In genomic region chr1:160722726-160723125, GRCh38 we compare ENCODE assay signal across 21 cellular contexts. TPM values are rescaled to one million over a fixed set of nuclear protein-coding genes. Genes with fewer than 3 reads are reported as not detected.
DNase-seq lines count a peak whose midpoint lies in the region; ATAC-seq, FAIRE-seq and TF ChIP-seq lines count a peak whose summit lies in the region.
"Had no signal": no experiment of that assay in that cellular context is flagged by ENCODE, and none has a peak within 500 bp of the region (broad histone marks: within the 10 kb centered on the region; RNA-seq: fewer than 3 reads in every experiment).

No MANE protein-coding gene starts in this region.

- H3K79me2 ChIP-seq in GM12878 (ENCODE audit: control insufficient read depth, insufficient read depth, low read length) (no peaks in the 10 kb centered on the region; the same call in 1 of the 2 replicates), smooth muscle cell (ENCODE audit: low read depth) (no peaks in the 10 kb centered on the region)

- in situ Hi-C loops in GM12878 (cut with MboI) = no loop called here

- no peaks in the 10 kb centered on the region for H3K36me3 ChIP-seq in GM12878 (ENCODE audit: control insufficient read depth in 2 of 2, insufficient read depth in 2 of 2, low read length in 1 of 2)
- H3K36me3 ChIP-seq in smooth muscle cell (ENCODE audit: low read depth) = no peaks in the 10 kb centered on the region
- H3K36me3 ChIP-seq: breast epithelium, upper lobe of right lung had no signal

- H3K27me3 Mint-ChIP-seq in activated CD8-positive, alpha-beta memory T cell treated with anti-CD3 and anti-CD28 coated beads, Interleukin-2, amount 10 ng/mL, durations not matched to agents 7 days and 5 days = no peaks in the 10 kb centered on the region

- H3K9me3 Mint-ChIP-seq in activated CD8-positive, alpha-beta memory T cell treated with anti-CD3 and anti-CD28 coated beads, Interleukin-2, amount 10 ng/mL, durations not matched to agents 7 days and 5 days (ENCODE audit: low read depth) = no peaks in the 10 kb centered on the region
- no peaks in the 10 kb centered on the region for H3K9me3 Mint-ChIP-seq in stimulated activated effector memory CD8-positive, alpha-beta T cell treated with anti-CD3 and anti-CD28 coated beads, Interleukin-12 subunit alpha, Interleukin-12 subunit beta, amount 100 ng/mL, for 72 hours

- SMC1A ChIA-PET in GM12878 (lab: Charles Lee; ENCODE audit: uncharacterized antibody, unreplicated experiment) = interaction anchor here (0.7 to 10.8 kb wide), 18 partner anchors 9 to 294 kb away, joined by 3 to 301 read pairs (median 5); partner anchors contain the start of genes CD48, ITLN2 and SLAMF7

- no peak for FAIRE-seq in GM12878 (lab: Jason Lieb, UNC)
- FAIRE-seq: endothelial cell of umbilical vein had no signal

- H3K27me3 ChIP-seq in GM12878 (replicated peaks in 1 of 2; ENCODE audit: control insufficient read depth in 2 of 2, insufficient read depth in 2 of 2, low read length in 1 of 2) = no peaks in the 10 kb centered on the region
- H3K27me3 ChIP-seq in smooth muscle cell (ENCODE audit: low read depth) = no peaks in the 10 kb centered on the region
- H3K27me3 ChIP-seq: breast epithelium, upper lobe of right lung had no signal

- peaks cover 27% of the 10 kb centered on the region for H3K4me1 Mint-ChIP-seq in activated CD8-positive, alpha-beta memory T cell treated with anti-CD3 and anti-CD28 coated beads, Interleukin-2, amount 10 ng/mL, durations not matched to agents 7 days and 5 days
- peaks cover 37% of the 10 kb centered on the region for H3K4me1 Mint-ChIP-seq in stimulated activated effector memory CD8-positive, alpha-beta T cell treated with anti-CD3 and anti-CD28 coated beads, Interleukin-12 subunit alpha, Interleukin-12 subunit beta, amount 100 ng/mL, for 72 hours

- no peaks in the 10 kb centered on the region for H3F3A ChIP-seq in smooth muscle cell (ENCODE audit: low read depth)

- intact Hi-C loops in GM12878 (cut with micrococcal nuclease; ENCODE audit: unreplicated experiment) = no loop called here

- H3K27ac ChIP-seq in GM12878 (ENCODE audit: control insufficient read depth, insufficient read depth) = no peak overlapping the region
- H3K27ac ChIP-seq in smooth muscle cell (ENCODE audit: low read depth) = no peak overlapping the region
- H3K27ac ChIP-seq: breast epithelium, upper lobe of right lung had no signal

- no peak for TF ChIP-seq RAD21 in GM12878 (IDR thresholded peaks at IDR 0.05; ENCODE audit: insufficient read depth, low read depth, low read length)

- H4K20me1 ChIP-seq in GM12878 (ENCODE audit: control insufficient read depth, insufficient read depth) = no peaks in the 10 kb centered on the region
- no peaks in the 10 kb centered on the region for H4K20me1 ChIP-seq in smooth muscle cell (ENCODE audit: low read depth)

- no TSS peak for BruUV-seq in GM12878 (replicated peaks; lab: Mats Ljungman, UMichigan)

- TF ChIP-seq CTCF in NB4 (IDR thresholded peaks at IDR 0.05; ENCODE audit: low read depth, low read length) (no peak), GM12878 (IDR thresholded peaks at IDR 0.05 in 2 of 3, conservative IDR thresholded peaks at IDR 0.05 in 1 of 3; ENCODE audit: control insufficient read depth in 2 of 3, extremely low read depth in 1 of 3, insufficient read depth in 1 of 3, low read depth in 3 of 3, low read length in 3 of 3) (no peak), smooth muscle cell (IDR thresholded peaks at IDR 0.05; ENCODE audit: borderline replicate concordance, insufficient read depth, poor library complexity, severe bottlenecking) (no peak)

- no peak overlapping the region for H3K4me3 ChIP-seq in NB4 (ENCODE audit: low read depth, low read length)
- H3K4me3 ChIP-seq in GM12878 = no peak overlapping the region
- no peak overlapping the region for H3K4me3 ChIP-seq in smooth muscle cell
- H3K4me3 ChIP-seq: breast epithelium, upper lobe of right lung had no signal

- POLR2A ChIA-PET in GM12878 (lab: Charles Lee) = interaction anchor here (0.8 to 7.5 kb wide), 7 partner anchors 9 to 50 kb away, joined by 3 to 73 read pairs (median 7); partner anchors contain the start of genes CD48 and SLAMF7

- RAD21 ChIA-PET in GM12878 (lab: Charles Lee; ENCODE audit: unreplicated experiment) = interaction anchor here (1.0 to 8.5 kb wide), 14 partner anchors 11 to 294 kb away, joined by 3 to 74 read pairs (median 7); partner anchors contain the start of genes CD48 and ITLN2

- H3K4me2 ChIP-seq in GM12878 (ENCODE audit: control insufficient read depth, insufficient read depth) (no peak overlapping the region), smooth muscle cell (no peak overlapping the region)

- peaks cover 30% of the 10 kb centered on the region for H3K4me1 ChIP-seq in GM12878 (ENCODE audit: control insufficient read depth, insufficient read depth, low read length)
- H3K4me1 ChIP-seq in smooth muscle cell (ENCODE audit: low read depth) = no peaks in the 10 kb centered on the region

- peak; percentile 68 for DNase-seq in activated CD8-positive, alpha-beta memory T cell treated with anti-CD3 and anti-CD28 coated beads, Interleukin-2, amount 10 ng/mL, durations not matched to agents 7 days and 5 days
- DNase-seq in activated CD8-positive, alpha-beta memory T cell treated with anti-CD3 and anti-CD28 coated beads for 24 hours = no peak
- DNase-seq in NB4 (ENCODE audit: low read depth) (peak; percentile 64), GM12878 (ENCODE audit: low read depth, low spot score) (no peak), smooth muscle cell (lab: John Stamatoyannopoulos, UW; ENCODE audit: unreplicated experiment) (no peak)
- DNase-seq in stimulated activated effector memory CD8-positive, alpha-beta T cell treated with anti-CD3 and anti-CD28 coated beads, Interleukin-12 subunit alpha, Interleukin-12 subunit beta, amount 100 ng/mL, for 72 hours (ENCODE audit: low spot score in 2 of 2) = no peak
- DNase-seq: foreskin fibroblast; KBM-7; left colon; midbrain; NCI-H1092 treated with DMSO at 0.1 percent for 48 hours; NCI-H510A treated with DMSO at 0.1 percent for 48 hours; SIG-M5; stimulated activated CD4-positive, alpha-beta T cell treated with anti-CD3 and anti-CD28 coated beads, Interleukin-15, amount 100 ng/mL, for 24 hours; stimulated activated naive CD4-positive, alpha-beta T cell treated with Interleukin-2 at 50 U/mL for 16 hours; upper lobe of right lung had no signal

- peak overlapping the region; percentile 86 for H3K27ac Mint-ChIP-seq in activated CD8-positive, alpha-beta memory T cell treated with anti-CD3 and anti-CD28 coated beads, Interleukin-2, amount 10 ng/mL, durations not matched to agents 7 days and 5 days
- H3K27ac Mint-ChIP-seq in stimulated activated effector memory CD8-positive, alpha-beta T cell treated with anti-CD3 and anti-CD28 coated beads, Interleukin-12 subunit alpha, Interleukin-12 subunit beta, amount 100 ng/mL, for 72 hours = peak overlapping the region; percentile 30

- CTCF ChIA-PET in activated CD8-positive, alpha-beta memory T cell treated with anti-CD3 and anti-CD28 coated beads, Interleukin-2, amount 10 ng/mL, durations not matched to agents 7 days and 5 days (lab: Charles Lee) = interaction anchor here (0.7 to 12.5 kb wide), 17 partner anchors 8 to 231 kb away, joined by 3 to 292 read pairs (median 4); partner anchors contain the start of genes CD48 and SLAMF7
- CTCF ChIA-PET in GM12878 (lab: Yijun Ruan, JAX) = interaction anchor here (1.0 to 10.9 kb wide), 21 partner anchors 9 to 294 kb away, joined by 3 to 209 read pairs (median 5); partner anchors contain the start of genes CD48, ITLN2 and SLAMF7

- H2AFZ ChIP-seq in GM12878 (ENCODE audit: control insufficient read depth, low read depth, low read length) (peak overlapping the region; percentile 24; the same call in 1 of the 2 replicates), smooth muscle cell (ENCODE audit: low read depth) (no peak overlapping the region)

- TF ChIP-seq POLR2A in NB4 (IDR thresholded peaks at IDR 0.05; ENCODE audit: extremely low read depth, insufficient read length) = no peak
- TF ChIP-seq POLR2A in GM12878 (IDR thresholded peaks at IDR 0.05; ENCODE audit: low read depth, low read length) = no peak

- peaks cover 1% of the 10 kb centered on the region for H3K36me3 Mint-ChIP-seq in activated CD8-positive, alpha-beta memory T cell treated with anti-CD3 and anti-CD28 coated beads, Interleukin-2, amount 10 ng/mL, durations not matched to agents 7 days and 5 days
- no peaks in the 10 kb centered on the region for H3K36me3 Mint-ChIP-seq in stimulated activated effector memory CD8-positive, alpha-beta T cell treated with anti-CD3 and anti-CD28 coated beads, Interleukin-12 subunit alpha, Interleukin-12 subunit beta, amount 100 ng/mL, for 72 hours

- no peak for TF ChIP-seq EP300 in GM12878 (IDR thresholded peaks at IDR 0.05; ENCODE audit: borderline replicate concordance in 1 of 2, control insufficient read depth in 1 of 2, low read depth in 2 of 2, low read length in 2 of 2)

- 90% methylated on average over 10 of the region's 10 CpGs for WGBS in GM12878 (ENCODE audit: insufficient coverage, insufficient replicate concordance, low lambda C conversion rate, missing lambda C conversion rate)
- WGBS in smooth muscle cell (ENCODE audit: low lambda C conversion rate) = 61% methylated on average over 10 of the region's 10 CpGs

- peak overlapping the region; percentile 33 for H3K4me3 Mint-ChIP-seq in activated CD8-positive, alpha-beta memory T cell treated with anti-CD3 and anti-CD28 coated beads, Interleukin-2, amount 10 ng/mL, durations not matched to agents 7 days and 5 days
- peak overlapping the region; percentile 52 for H3K4me3 Mint-ChIP-seq in stimulated activated effector memory CD8-positive, alpha-beta T cell treated with anti-CD3 and anti-CD28 coated beads, Interleukin-12 subunit alpha, Interleukin-12 subunit beta, amount 100 ng/mL, for 72 hours

- no peaks in the 10 kb centered on the region for H3K9me3 ChIP-seq in GM12878 (replicated peaks; ENCODE audit: control insufficient read depth, insufficient read depth, low read length)
- H3K9me3 ChIP-seq in smooth muscle cell (replicated peaks; ENCODE audit: low read depth) = no peaks in the 10 kb centered on the region
- H3K9me3 ChIP-seq: breast epithelium, upper lobe of right lung had no signal

- ATAC-seq in activated CD8-positive, alpha-beta memory T cell treated with anti-CD3 and anti-CD28 coated beads, Interleukin-2, amount 10 ng/mL, durations not matched to agents 7 days and 5 days = peak; percentile 51
- ATAC-seq in GM12878 = no peak
- peak; percentile 74 for ATAC-seq in stimulated activated effector memory CD8-positive, alpha-beta T cell treated with anti-CD3 and anti-CD28 coated beads, Interleukin-12 subunit alpha, Interleukin-12 subunit beta, amount 100 ng/mL, for 72 hours
- no peak for ATAC-seq in HG02973 (IDR thresholded peaks at IDR 0.05; ENCODE audit: unreplicated experiment)
- no peak for ATAC-seq in GM21367 (IDR thresholded peaks at IDR 0.05; ENCODE audit: unreplicated experiment)
- ATAC-seq: left colon, upper lobe of right lung had no signal

- H3K9ac ChIP-seq in GM12878 (ENCODE audit: control insufficient read depth, insufficient read depth, low read length) (no peak overlapping the region), smooth muscle cell (ENCODE audit: low read depth) (no peak overlapping the region)

RNA-seq across cellular contexts. Expression of gene CD48, which starts 11.1 kb away (rescaled TPM):
- 100 to 1,000 TPM; 304 to 332 TPM for total RNA-seq in activated CD8-positive, alpha-beta memory T cell treated with anti-CD3 and anti-CD28 coated beads, Interleukin-2, amount 10 ng/mL, durations not matched to agents 7 days and 5 days
- 550 and 565 TPM in 2 replicates for total RNA-seq in GM12878 (2013; cell fraction: nucleolus; rRNA removed)
- total RNA-seq in GM12878 (2014; rRNA removed) (415 and 499 TPM in 2 replicates), GM12878 (2014; rRNA removed; fragmentation: Illumina TruSeq; extraction: Trizol) (445 and 463 TPM in 2 replicates), GM12878 (2021) (311 and 323 TPM in 2 replicates), smooth muscle cell (not detected in 2 replicates)
- 1,141 TPM for polyA plus RNA-seq in GM12878 (2011; ENCODE audit: low read depth)
- polyA plus RNA-seq in GM12878 (2011; rRNA removed) (1,315 and 1,412 TPM in 2 replicates), GM12878 (2014; fragmentation: Illumina TruSeq; extraction: Trizol) (487 and 663 TPM in 2 replicates), GM12878 (2014; fragmentation: Nextera tagmentation; extraction: Ambion mirVana) (100 to 1,000 TPM; 667 to 776 TPM), GM12878 (2014; rRNA removed) (335 and 411 TPM in 2 replicates), GM12878 (2016; fragmentation: Nextera tagmentation; extraction: Ambion mirVana) (100 to 1,000 TPM; 302 to 328 TPM), smooth muscle cell (0.37 TPM in 1 of 2 replicates, not detected in the other)
- polyA plus RNA-seq in GM12878 (2011; cell fraction: cytosol; rRNA removed) = 831 and 1,170 TPM in 2 replicates
- 317 and 485 TPM in 2 replicates for polyA plus RNA-seq in GM12878 (2011; cell fraction: nucleus; rRNA removed)
- polyA plus RNA-seq in GM12878 (2012) = 688 and 1,150 TPM in 2 replicates
- 654 and 682 TPM in 2 replicates for polyA minus RNA-seq in GM12878 (2011; rRNA and poly(A)+ RNA removed)
- 176 and 177 TPM in 2 replicates for polyA minus RNA-seq in GM12878 (2011; cell fraction: cytosol; rRNA and poly(A)+ RNA removed)
- 79.5 and 82.9 TPM in 2 replicates for polyA minus RNA-seq in GM12878 (2011; cell fraction: nucleus; rRNA and poly(A)+ RNA removed)
- total RNA-seq: A673, endothelial cell of umbilical vein had no signal
- polyA plus RNA-seq: endothelial cell of umbilical vein had no signal

RNA-seq across cellular contexts. Expression of gene SLAMF7, which starts 16.3 kb away (rescaled TPM):
- total RNA-seq in activated CD8-positive, alpha-beta memory T cell treated with anti-CD3 and anti-CD28 coated beads, Interleukin-2, amount 10 ng/mL, durations not matched to agents 7 days and 5 days = 100 to 1,000 TPM; 107 to 126 TPM
- total RNA-seq in GM12878 (2013; cell fraction: nucleolus; rRNA removed) = 340 and 341 TPM in 2 replicates
- total RNA-seq in GM12878 (2014; rRNA removed) (74.4 and 76.2 TPM in 2 replicates), GM12878 (2014; rRNA removed; fragmentation: Illumina TruSeq; extraction: Trizol) (81.5 and 88.1 TPM in 2 replicates), GM12878 (2021) (124 and 133 TPM in 2 replicates), smooth muscle cell (not detected in 2 replicates)
- polyA plus RNA-seq in GM12878 (2011; ENCODE audit: low read depth) = 147 TPM
- polyA plus RNA-seq in GM12878 (2011; rRNA removed) (275 and 284 TPM in 2 replicates), GM12878 (2014; fragmentation: Illumina TruSeq; extraction: Trizol) (182 and 208 TPM in 2 replicates), GM12878 (2014; fragmentation: Nextera tagmentation; extraction: Ambion mirVana) (10 to 100 TPM; 66.6 to 83.4 TPM), GM12878 (2014; rRNA removed) (118 and 125 TPM in 2 replicates), GM12878 (2016; fragmentation: Nextera tagmentation; extraction: Ambion mirVana) (100 to 1,000 TPM; 102 to 114 TPM), smooth muscle cell (0.38 TPM in 1 of 2 replicates, not detected in the other)
- polyA plus RNA-seq in GM12878 (2011; cell fraction: cytosol; rRNA removed) = 168 and 176 TPM in 2 replicates
- 116 and 168 TPM in 2 replicates for polyA plus RNA-seq in GM12878 (2011; cell fraction: nucleus; rRNA removed)
- polyA plus RNA-seq in GM12878 (2012) = 182 and 235 TPM in 2 replicates
- 184 and 200 TPM in 2 replicates for polyA minus RNA-seq in GM12878 (2011; rRNA and poly(A)+ RNA removed)
- 46.2 and 51.3 TPM in 2 replicates for polyA minus RNA-seq in GM12878 (2011; cell fraction: cytosol; rRNA and poly(A)+ RNA removed)
- polyA minus RNA-seq in GM12878 (2011; cell fraction: nucleus; rRNA and poly(A)+ RNA removed) = 108 and 125 TPM in 2 replicates
- total RNA-seq: A673, endothelial cell of umbilical vein had no signal
- polyA plus RNA-seq: endothelial cell of umbilical vein had no signal

Comparison
In these comparisons a context has a peak if more than half of its experiments do, and no peak if none do; other contexts are left out.
1. DNase-seq: peak in activated CD8-positive, alpha-beta memory T cell treated with anti-CD3 and anti-CD28 coated beads, Interleukin-2, amount 10 ng/mL, durations not matched to agents 7 days and 5 days (single experiment) and NB4 (single experiment); none in activated CD8-positive, alpha-beta memory T cell treated with anti-CD3 and anti-CD28 coated beads for 24 hours (single experiment), GM12878 (single experiment), stimulated activated effector memory CD8-positive, alpha-beta T cell treated with anti-CD3 and anti-CD28 coated beads, Interleukin-12 subunit alpha, Interleukin-12 subunit beta, amount 100 ng/mL, for 72 hours (0 of 2) and smooth muscle cell (single experiment).
2. ATAC-seq: peak in activated CD8-positive, alpha-beta memory T cell treated with anti-CD3 and anti-CD28 coated beads, Interleukin-2, amount 10 ng/mL, durations not matched to agents 7 days and 5 days (single experiment) and stimulated activated effector memory CD8-positive, alpha-beta T cell treated with anti-CD3 and anti-CD28 coated beads, Interleukin-12 subunit alpha, Interleukin-12 subunit beta, amount 100 ng/mL, for 72 hours (single experiment); none in GM12878 (single experiment), HG02973 (single experiment) and GM21367 (single experiment).
3. RNA of gene CD48, which starts 11.1 kb away (total RNA-seq): 311 to 565 TPM in GM12878 and 304 to 332 TPM in activated CD8-positive, alpha-beta memory T cell treated with anti-CD3 and anti-CD28 coated beads, Interleukin-2, amount 10 ng/mL, durations not matched to agents 7 days and 5 days; not detected in smooth muscle cell; every median in the first group is over 100 times any median in the second.
4. RNA of gene SLAMF7, which starts 16.3 kb away (total RNA-seq): 107 to 126 TPM in activated CD8-positive, alpha-beta memory T cell treated with anti-CD3 and anti-CD28 coated beads, Interleukin-2, amount 10 ng/mL, durations not matched to agents 7 days and 5 days and 74.4 to 341 TPM in GM12878; not detected in smooth muscle cell; every median in the first group is over 10 times any median in the second.